ENCODE assay signal across 12 cellular contexts in the genomic region with DNA sequence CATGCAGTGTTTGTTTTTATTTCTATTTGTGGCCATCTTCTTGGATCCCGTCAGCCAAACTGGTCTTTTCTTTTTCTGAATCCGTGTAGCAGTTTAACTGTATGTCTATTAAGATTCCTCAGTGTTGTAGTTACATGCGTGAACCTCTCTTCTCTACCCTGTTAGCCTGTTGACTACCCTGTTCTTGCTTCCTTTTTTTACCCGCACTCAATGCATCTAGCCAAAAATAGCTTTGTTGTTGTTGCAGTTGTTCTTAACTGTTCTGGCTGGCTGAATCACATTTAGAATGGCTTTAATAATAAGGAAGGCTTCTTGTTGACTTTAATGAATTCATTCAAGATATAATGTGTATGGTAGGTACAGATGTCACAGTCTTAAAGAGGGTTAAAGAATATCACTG.
DNase-seq lines count a peak whose midpoint lies in the region; ATAC-seq and TF ChIP-seq lines count a peak whose summit lies in the region.
"Had no signal": no experiment of that assay in that cellular context is flagged by ENCODE, and none has a peak within 500 bp of the region (broad histone marks: within the 10 kb centered on the region; RNA-seq: fewer than 3 reads in every experiment).

No MANE protein-coding gene starts in this region.

- 35 to 64% (median 44%) methylated on average over 4 of the region's 4 CpGs for WGBS in psoas muscle, 3 donors

- H3K27me3 ChIP-seq in psoas muscle (ENCODE audit: insufficient read depth in 3 of 3, low read length in 2 of 3) = no peaks in the 10 kb centered on the region

- no peaks in the 10 kb centered on the region for H3K9me3 Mint-ChIP-seq in activated CD8-positive, alpha-beta T cell treated with anti-CD3 and anti-CD28 coated beads, Interleukin-2, amount 10 ng/mL, durations not matched to agents 7 days and 5 days (ENCODE audit: insufficient read depth)
- H3K9me3 Mint-ChIP-seq: natural killer cell had no signal

- no peaks in the 10 kb centered on the region for H3K27me3 Mint-ChIP-seq in activated CD8-positive, alpha-beta T cell treated with anti-CD3 and anti-CD28 coated beads, Interleukin-2, amount 10 ng/mL, durations not matched to agents 7 days and 5 days (ENCODE audit: low read depth)
- H3K27me3 Mint-ChIP-seq: activated CD8-positive, alpha-beta memory T cell treated with anti-CD3 and anti-CD28 coated beads, Interleukin-2, amount 10 ng/mL, durations not matched to agents 7 days and 5 days had no signal

- ATAC-seq in GM18909 (IDR thresholded peaks at IDR 0.05; ENCODE audit: poor library complexity, unreplicated experiment) (peak; percentile 61), HG02759 (IDR thresholded peaks at IDR 0.05; ENCODE audit: unreplicated experiment) (peak; percentile 60), psoas muscle (peak in 2 of 4 donors; percentile 69 to 78)
- no peak for ATAC-seq in activated CD8-positive, alpha-beta T cell treated with anti-CD3 and anti-CD28 coated beads, Interleukin-2, amount 10 ng/mL, durations not matched to agents 7 days and 5 days
- ATAC-seq: activated CD8-positive, alpha-beta memory T cell treated with anti-CD3 and anti-CD28 coated beads, Interleukin-2, amount 10 ng/mL, durations not matched to agents 7 days and 5 days; natural killer cell had no signal

- no peak overlapping the region for H3K4me3 Mint-ChIP-seq in activated CD8-positive, alpha-beta T cell treated with anti-CD3 and anti-CD28 coated beads, Interleukin-2, amount 10 ng/mL, durations not matched to agents 7 days and 5 days
- H3K4me3 Mint-ChIP-seq: activated CD8-positive, alpha-beta memory T cell treated with anti-CD3 and anti-CD28 coated beads, Interleukin-2, amount 10 ng/mL, durations not matched to agents 7 days and 5 days; natural killer cell had no signal

- DNase-seq in NOMO-1 (lab: John Stamatoyannopoulos, UW; ENCODE audit: unreplicated experiment in 2 of 2) = peak; percentile 45 to 75
- no peak for DNase-seq in psoas muscle
- no peak for DNase-seq in NCI-H1048 (lab: John Stamatoyannopoulos, UW)
- no peak for DNase-seq in activated CD8-positive, alpha-beta T cell treated with anti-CD3 and anti-CD28 coated beads, Interleukin-2, amount 10 ng/mL, durations not matched to agents 7 days and 5 days
- no peak for DNase-seq in NCI-H1436 (lab: John Stamatoyannopoulos, UW)
- DNase-seq in NCI-H187 treated with DMSO at 0.1 percent for 48 hours (lab: John Stamatoyannopoulos, UW) = no peak
- DNase-seq: activated CD8-positive, alpha-beta memory T cell treated with anti-CD3 and anti-CD28 coated beads, Interleukin-2, amount 10 ng/mL, durations not matched to agents 7 days and 5 days; natural killer cell; stimulated activated naive CD4-positive, alpha-beta T cell treated with Interleukin-2 at 50 U/mL for 16 hours had no signal

- H3K4me3 ChIP-seq in psoas muscle = peak overlapping the region; percentile 9

- H3K4me1 ChIP-seq in psoas muscle = peaks cover 37% of the 10 kb centered on the region

- H3K36me3 Mint-ChIP-seq in activated CD8-positive, alpha-beta T cell treated with anti-CD3 and anti-CD28 coated beads, Interleukin-2, amount 10 ng/mL, durations not matched to agents 7 days and 5 days (ENCODE audit: low read depth) = peaks cover 6% of the 10 kb centered on the region
- H3K36me3 Mint-ChIP-seq: natural killer cell had no signal

- no peaks in the 10 kb centered on the region for H3K4me1 Mint-ChIP-seq in activated CD8-positive, alpha-beta T cell treated with anti-CD3 and anti-CD28 coated beads, Interleukin-2, amount 10 ng/mL, durations not matched to agents 7 days and 5 days (ENCODE audit: low read depth)

- peak overlapping the region; percentile 1 for H3K27ac ChIP-seq in psoas muscle
- H3K27ac ChIP-seq: epithelial cell of prostate had no signal

- CTCF ChIA-PET in activated CD8-positive, alpha-beta T cell treated with anti-CD3 and anti-CD28 coated beads, Interleukin-2, amount 10 ng/mL, durations not matched to agents 7 days and 5 days (lab: Charles Lee) = interaction anchor here (0.7 kb wide), 1 partner anchor 276 kb away, joined by 3 read pairs; no protein-coding TSS in a partner anchor

- TF ChIP-seq CTCF in psoas muscle (IDR thresholded peaks at IDR 0.05) = no peak

- H3K9me3 ChIP-seq in psoas muscle = no peaks in the 10 kb centered on the region

- POLR2A ChIA-PET in activated CD8-positive, alpha-beta T cell treated with anti-CD3 and anti-CD28 coated beads, Interleukin-2, amount 10 ng/mL, durations not matched to agents 7 days and 5 days (lab: Charles Lee) = no interaction called here

- no peak overlapping the region for H3K27ac Mint-ChIP-seq in activated CD8-positive, alpha-beta T cell treated with anti-CD3 and anti-CD28 coated beads, Interleukin-2, amount 10 ng/mL, durations not matched to agents 7 days and 5 days
- H3K27ac Mint-ChIP-seq: activated CD8-positive, alpha-beta memory T cell treated with anti-CD3 and anti-CD28 coated beads, Interleukin-2, amount 10 ng/mL, durations not matched to agents 7 days and 5 days; natural killer cell had no signal

- intact Hi-C loops in psoas muscle (cut with DNase I) = no loop called here

- H3K36me3 ChIP-seq in psoas muscle (ENCODE audit: insufficient read depth in 1 of 2, low read depth in 1 of 2) = no peaks in the 10 kb centered on the region

Comparison
In these comparisons a context has a peak if more than half of its experiments do, and no peak if none do; other contexts are left out.
1. DNase-seq: peak in NOMO-1 (2 of 2); none in psoas muscle (0 of 2), NCI-H1048 (single experiment), activated CD8-positive, alpha-beta T cell treated with anti-CD3 and anti-CD28 coated beads, Interleukin-2, amount 10 ng/mL, durations not matched to agents 7 days and 5 days (single experiment), NCI-H1436 (single experiment) and NCI-H187 treated with DMSO at 0.1 percent for 48 hours (single experiment).